In the genomic region with DNA sequence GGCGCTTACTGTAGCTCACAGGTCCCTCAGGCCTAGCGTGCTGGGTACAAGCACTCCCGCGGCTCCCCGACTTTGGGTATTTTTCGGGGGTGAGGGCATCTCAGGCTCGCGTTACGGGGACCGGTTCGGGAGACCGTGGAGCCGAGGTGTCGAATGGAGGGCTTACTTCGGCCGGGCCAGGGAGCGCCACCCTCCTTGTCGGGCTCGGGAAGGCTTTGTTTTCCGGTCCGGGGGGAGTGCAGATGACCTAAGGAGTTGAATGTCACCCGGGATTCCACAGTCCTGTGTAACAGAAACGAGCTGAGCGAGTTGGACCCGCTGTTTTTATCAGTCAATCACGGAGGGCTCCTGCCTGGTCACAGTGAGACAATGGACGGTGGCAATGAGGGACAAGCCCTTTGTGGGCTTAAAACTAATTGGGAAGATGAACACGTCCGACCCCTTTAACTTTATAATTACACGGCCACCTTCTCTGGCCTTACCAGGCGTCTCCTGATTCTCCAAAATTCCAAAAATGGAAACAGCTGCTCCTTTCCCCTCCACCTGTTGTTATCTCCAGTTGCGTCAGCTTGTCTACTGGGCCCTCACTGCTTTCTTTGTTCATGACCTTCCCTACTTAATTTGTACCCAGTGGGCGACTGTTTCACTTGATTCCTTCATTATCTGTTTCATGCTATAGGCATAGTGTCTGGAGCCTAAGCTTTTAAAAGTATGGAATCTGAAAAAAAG, we compare ENCODE assay signal across 8 cellular contexts. TPM values are rescaled to one million over a fixed set of nuclear protein-coding genes. Genes with fewer than 3 reads are reported as not detected.
DNase-seq lines count a peak whose midpoint lies in the region; ATAC-seq and TF ChIP-seq lines count a peak whose summit lies in the region.

No MANE protein-coding gene starts in this region.

- no peaks in the 10 kb centered on the region for H4K20me1 ChIP-seq in HCT116 (ENCODE audit: insufficient read depth)

- CTCF ChIA-PET in HCT116 (lab: Charles Lee), result interaction anchor here (0.8 to 2.6 kb wide), 5 partner anchors 10 to 162 kb away, joined by 3 to 15 read pairs (median 4); no protein-coding TSS in a partner anchor
- CTCF ChIA-PET in activated CD4-positive, alpha-beta memory T cell treated with anti-CD3 and anti-CD28 coated beads for 36 hours (lab: Charles Lee), result interaction anchor here (0.7 to 4.0 kb wide), 10 partner anchors 16 to 533 kb away, joined by 3 to 23 read pairs (median 3); no protein-coding TSS in a partner anchor

- no peak for TF ChIP-seq POLR2A in HCT116 (IDR thresholded peaks at IDR 0.05; ENCODE audit: borderline replicate concordance, extremely low read depth, insufficient read depth, insufficient read length)

- peaks cover 8% of the 10 kb centered on the region for H3K4me1 Mint-ChIP-seq in activated CD4-positive, alpha-beta memory T cell treated with anti-CD3 and anti-CD28 coated beads for 36 hours (ENCODE audit: low read depth)

- H3K9me3 Mint-ChIP-seq in activated CD4-positive, alpha-beta memory T cell treated with anti-CD3 and anti-CD28 coated beads for 36 hours, result no peaks in the 10 kb centered on the region

- H3K36me3 Mint-ChIP-seq in activated CD4-positive, alpha-beta memory T cell treated with anti-CD3 and anti-CD28 coated beads for 36 hours, result no peaks in the 10 kb centered on the region

- H3K27ac ChIP-seq in HCT116 (ENCODE audit: low read depth, low read length) (no peak overlapping the region), right atrium auricular region (peak overlapping the region; percentile 94)

- H3K4me3 Mint-ChIP-seq in activated CD4-positive, alpha-beta memory T cell treated with anti-CD3 and anti-CD28 coated beads for 36 hours, result peak overlapping the region; percentile 72

- H3K27me3 ChIP-seq in HCT116 (ENCODE audit: insufficient read depth, low read length) (peaks cover 9% of the 10 kb centered on the region; the same call in 1 of the 2 replicates), right atrium auricular region (no peaks in the 10 kb centered on the region), skeletal muscle satellite cell (ENCODE audit: control insufficient read depth, insufficient read depth, low read length) (peaks cover 19% of the 10 kb centered on the region)

- H3K9ac ChIP-seq in HCT116 (ENCODE audit: low read length) (0 out of 2 replicates have a peak overlapping the region, but pooled peaks have one; percentile 70), skeletal muscle satellite cell (ENCODE audit: low read depth, low read length) (peak overlapping the region; percentile 90)

- H3K79me2 ChIP-seq in HCT116 (ENCODE audit: insufficient read depth, low read length), result no peaks in the 10 kb centered on the region

- ATAC-seq in HCT116 (no peak), HG03159 (IDR thresholded peaks at IDR 0.05; ENCODE audit: unreplicated experiment) (no peak), GM18520 (IDR thresholded peaks at IDR 0.05; ENCODE audit: unreplicated experiment) (no peak)

- POLR2A ChIA-PET in HCT116 (lab: Charles Lee), result no interaction called here
- POLR2A ChIA-PET in activated CD4-positive, alpha-beta memory T cell treated with anti-CD3 and anti-CD28 coated beads for 36 hours (lab: Charles Lee), result no interaction called here

- TF ChIP-seq RAD21 in HCT116 (IDR thresholded peaks at IDR 0.05; ENCODE audit: low read depth), result no peak

- RAD21 ChIA-PET in HCT116 (lab: Charles Lee; ENCODE audit: low non-redundant PET in 1 of 2, low total read pairs in 2 of 2, uncharacterized antibody in 2 of 2, unreplicated experiment in 2 of 2), result no interaction called here

- peak in 1 of 3 experiments; percentile 16; a peak in 1 of 6 replicates for TF ChIP-seq CTCF in HCT116 (IDR thresholded peaks at IDR 0.05 in 2 of 3, conservative IDR thresholded peaks at IDR 0.05 in 1 of 3; ENCODE audit: borderline replicate concordance in 1 of 3, insufficient read depth in 1 of 3, low read depth in 2 of 3, low read length in 2 of 3)
- TF ChIP-seq CTCF in right atrium auricular region (IDR thresholded peaks at IDR 0.05), result peak in 1 of 2 donors; percentile 3

- H3K9me2 ChIP-seq in HCT116 (ENCODE audit: insufficient read depth), result no peaks in the 10 kb centered on the region

- H3K4me2 ChIP-seq in HCT116 (ENCODE audit: low read length), result peak overlapping the region; percentile 94
- peak overlapping the region; percentile 84 for H3K4me2 ChIP-seq in skeletal muscle satellite cell (ENCODE audit: low read length)

- H3K4me3 ChIP-seq in HCT116 (replicated peaks in 1 of 2; ENCODE audit: low read depth in 1 of 2, low read length in 2 of 2) (peak overlapping the region; percentile 46 to 67; a peak in 3 of 4 replicates), right atrium auricular region (peak overlapping the region; percentile 54 to 75), skeletal muscle satellite cell (ENCODE audit: low read length) (peak overlapping the region; percentile 89)

- DNase-seq in HCT116 (ENCODE audit: low read depth, low spot score), result no peak
- no peak for DNase-seq in activated CD4-positive, alpha-beta memory T cell treated with anti-CD3 and anti-CD28 coated beads for 36 hours
- DNase-seq in right atrium auricular region (ENCODE audit: low spot score), result no peak
- DNase-seq in GOT3 (lab: John Stamatoyannopoulos, UW), result no peak
- no peak for DNase-seq in NCI-H446 (lab: John Stamatoyannopoulos, UW)

- intact Hi-C loops in HCT116 (cut with micrococcal nuclease), result loop anchor here (10.0 kb wide), 1 partner anchor 632 kb away; no protein-coding TSS in a partner anchor
- intact Hi-C loops in activated CD4-positive, alpha-beta memory T cell treated with anti-CD3 and anti-CD28 coated beads for 36 hours (cut with micrococcal nuclease), result loop anchor here (2.0 to 10.0 kb wide), 6 partner anchors 46 to 632 kb away; a partner anchor contains a TSS

- peak overlapping the region; percentile 95 for H2AFZ ChIP-seq in HCT116 (ENCODE audit: low read depth, low read length, poor library complexity, severe bottlenecking)

- H3K4me1 ChIP-seq in HCT116 (ENCODE audit: control insufficient read depth in 1 of 2, insufficient read depth in 2 of 2, low read length in 2 of 2), result peaks cover 0 to 14% of the 10 kb centered on the region in 2 experiments; a peak in 1 of 4 replicates
- H3K4me1 ChIP-seq in right atrium auricular region, result peaks cover 0 to 21% of the 10 kb centered on the region in 2 donors
- peaks cover 14% of the 10 kb centered on the region for H3K4me1 ChIP-seq in skeletal muscle satellite cell (ENCODE audit: control insufficient read depth, insufficient read depth, low read length)

- no peaks in the 10 kb centered on the region for H3K9me3 ChIP-seq in HCT116 (ENCODE audit: control insufficient read depth in 1 of 2, insufficient read depth in 1 of 2, low read depth in 1 of 2, low read length in 2 of 2)
- H3K9me3 ChIP-seq in right atrium auricular region, result no peaks in the 10 kb centered on the region
- H3K9me3 ChIP-seq in skeletal muscle satellite cell (replicated peaks; ENCODE audit: low read length), result no peaks in the 10 kb centered on the region

- peaks cover 10% of the 10 kb centered on the region for H3K27me3 Mint-ChIP-seq in activated CD4-positive, alpha-beta memory T cell treated with anti-CD3 and anti-CD28 coated beads for 36 hours

- no peak overlapping the region for H3K27ac Mint-ChIP-seq in activated CD4-positive, alpha-beta memory T cell treated with anti-CD3 and anti-CD28 coated beads for 36 hours

- H3K36me3 ChIP-seq in HCT116 (ENCODE audit: control insufficient read depth in 1 of 2, insufficient read depth in 2 of 2, low read length in 2 of 2) (no peaks in the 10 kb centered on the region), right atrium auricular region (no peaks in the 10 kb centered on the region), skeletal muscle satellite cell (ENCODE audit: insufficient read depth, low read length) (no peaks in the 10 kb centered on the region)

- BruUV-seq in HCT116 (replicated peaks; lab: Mats Ljungman, UMichigan), result no TSS peak

TF ChIP-seq in HCT116, 20 proteins besides CTCF, POLR2A, EP300 and RAD21:
- TF ChIP-seq EZH2phosphoT487 (IDR thresholded peaks at IDR 0.05; ENCODE audit: borderline replicate concordance) (no peak), SP1 (IDR thresholded peaks at IDR 0.05; ENCODE audit: low read depth) (no peak), ZNF274 (IDR thresholded peaks at IDR 0.05; ENCODE audit: low read depth, low read length) (no peak), ZFX (IDR thresholded peaks at IDR 0.05) (no peak), CEBPB (IDR thresholded peaks at IDR 0.05; ENCODE audit: low read depth) (no peak), SIN3A (IDR thresholded peaks at IDR 0.05; ENCODE audit: low read depth) (no peak)
- TF ChIP-seq, protein P1, sequence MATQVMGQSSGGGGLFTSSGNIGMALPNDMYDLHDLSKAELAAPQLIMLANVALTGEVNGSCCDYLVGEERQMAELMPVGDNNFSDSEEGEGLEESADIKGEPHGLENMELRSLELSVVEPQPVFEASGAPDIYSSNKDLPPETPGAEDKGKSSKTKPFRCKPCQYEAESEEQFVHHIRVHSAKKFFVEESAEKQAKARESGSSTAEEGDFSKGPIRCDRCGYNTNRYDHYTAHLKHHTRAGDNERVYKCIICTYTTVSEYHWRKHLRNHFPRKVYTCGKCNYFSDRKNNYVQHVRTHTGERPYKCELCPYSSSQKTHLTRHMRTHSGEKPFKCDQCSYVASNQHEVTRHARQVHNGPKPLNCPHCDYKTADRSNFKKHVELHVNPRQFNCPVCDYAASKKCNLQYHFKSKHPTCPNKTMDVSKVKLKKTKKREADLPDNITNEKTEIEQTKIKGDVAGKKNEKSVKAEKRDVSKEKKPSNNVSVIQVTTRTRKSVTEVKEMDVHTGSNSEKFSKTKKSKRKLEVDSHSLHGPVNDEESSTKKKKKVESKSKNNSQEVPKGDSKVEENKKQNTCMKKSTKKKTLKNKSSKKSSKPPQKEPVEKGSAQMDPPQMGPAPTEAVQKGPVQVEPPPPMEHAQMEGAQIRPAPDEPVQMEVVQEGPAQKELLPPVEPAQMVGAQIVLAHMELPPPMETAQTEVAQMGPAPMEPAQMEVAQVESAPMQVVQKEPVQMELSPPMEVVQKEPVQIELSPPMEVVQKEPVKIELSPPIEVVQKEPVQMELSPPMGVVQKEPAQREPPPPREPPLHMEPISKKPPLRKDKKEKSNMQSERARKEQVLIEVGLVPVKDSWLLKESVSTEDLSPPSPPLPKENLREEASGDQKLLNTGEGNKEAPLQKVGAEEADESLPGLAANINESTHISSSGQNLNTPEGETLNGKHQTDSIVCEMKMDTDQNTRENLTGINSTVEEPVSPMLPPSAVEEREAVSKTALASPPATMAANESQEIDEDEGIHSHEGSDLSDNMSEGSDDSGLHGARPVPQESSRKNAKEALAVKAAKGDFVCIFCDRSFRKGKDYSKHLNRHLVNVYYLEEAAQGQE (IDR thresholded peaks at IDR 0.05; ENCODE audit: low read depth), result no peak
TF ChIP-seq in HCT116: peak in this region for 0.

RNA-seq across cellular contexts. Expression of a gene that starts 0.9 kb away (rescaled TPM):
- total RNA-seq in HCT116 (2021; ENCODE audit: unreplicated experiment) (3.5 TPM), right atrium auricular region (10 to 100 TPM in 1 of 2 donors, 1 to 10 TPM in 1; 4.8 to 10.9 TPM)
- 4.0 TPM in 2 replicates for polyA plus RNA-seq in HCT116 (2012)
- under 1 TPM; 0.53 to 0.69 TPM for total RNA-seq in activated CD4-positive, alpha-beta memory T cell treated with anti-CD3 and anti-CD28 coated beads for 36 hours
- total RNA-seq in skeletal muscle satellite cell (2012; rRNA removed), result 1.3 and 2.6 TPM in 2 replicates
